In the genomic region with DNA sequence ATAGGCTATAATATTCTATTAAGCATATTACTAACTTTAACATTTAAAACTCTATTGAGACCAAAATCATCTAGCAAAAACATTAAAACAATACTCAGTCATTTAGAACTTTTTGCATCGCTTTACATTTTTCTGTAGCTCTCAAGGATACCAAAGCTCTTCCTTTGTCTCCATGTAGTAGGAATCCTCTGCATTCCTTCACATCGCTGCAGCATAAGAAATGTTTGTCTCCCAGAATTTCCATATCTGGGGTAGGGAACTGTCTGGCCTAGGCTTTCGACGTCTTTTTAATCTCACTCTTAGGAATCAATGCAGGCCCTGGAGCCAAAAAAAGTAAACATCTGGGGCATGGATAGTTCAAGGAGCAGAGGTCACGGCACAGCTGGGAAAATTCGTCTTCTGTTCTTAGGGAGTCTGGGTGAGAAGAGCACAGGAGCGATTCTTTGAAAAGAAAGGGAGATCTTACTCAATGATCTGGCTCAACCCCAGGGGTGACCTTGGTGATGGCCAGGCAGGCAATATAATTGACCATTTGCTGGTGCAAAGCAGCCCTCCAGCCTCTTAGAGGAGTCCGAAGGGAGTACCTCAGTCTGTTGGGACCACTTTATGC, we compare ENCODE assay signal across 1 cellular context.
TF ChIP-seq lines count a peak whose summit lies in the region.

No MANE protein-coding gene starts in this region.

TF ChIP-seq in GM23338, 12 proteins besides CTCF, POLR2A, EP300 and RAD21 (continued from another document):
- TF ChIP-seq POLR2AphosphoS5 (IDR thresholded peaks at IDR 0.05; ENCODE audit: low read depth) (no peak), STAT1 (IDR thresholded peaks at IDR 0.05; ENCODE audit: unreplicated experiment) (no peak), CREB1 (CRISPR knock-in tag; IDR thresholded peaks at IDR 0.05; ENCODE audit: low read depth) (no peak)
